ENCODE assay signal across 8 cellular contexts in genomic region chr15:40054746-40055575, GRCh38. TPM values are rescaled to one million over a fixed set of nuclear protein-coding genes. Genes with fewer than 3 reads are reported as not detected.
A peak's percentile ranks its signal among the peaks of the same experiment; 100 is the strongest.
DNase-seq lines count a peak whose midpoint lies in the region; ATAC-seq and TF ChIP-seq lines count a peak whose summit lies in the region.

No MANE protein-coding gene starts in this region.

- no peaks in the 10 kb centered on the region for H3K36me3 ChIP-seq in OCI-LY3 (replicated peaks; ENCODE audit: low read depth, low read length)

- H4K20me1 ChIP-seq in OCI-LY3 (ENCODE audit: insufficient read depth, low read length), result no peaks in the 10 kb centered on the region

- H3K27ac ChIP-seq in OCI-LY3 (ENCODE audit: low read length), result peak overlapping the region; percentile 66

- peak; percentile 75 for ATAC-seq in GM19035 (IDR thresholded peaks at IDR 0.05; ENCODE audit: unreplicated experiment)
- ATAC-seq in HG03139 (IDR thresholded peaks at IDR 0.05; ENCODE audit: unreplicated experiment), result peak; percentile 58
- ATAC-seq in GM18870 (IDR thresholded peaks at IDR 0.05; ENCODE audit: unreplicated experiment), result no peak

- peak overlapping the region; percentile 53 for H3K4me2 ChIP-seq in OCI-LY3 (ENCODE audit: low read length)

- TF ChIP-seq CTCF in OCI-LY3 (IDR thresholded peaks at IDR 0.05; ENCODE audit: low read depth, low read length), result no peak

- peak overlapping the region; percentile 67 for H3K9ac ChIP-seq in OCI-LY3 (ENCODE audit: low read length)

- DNase-seq in DMS53 treated with DMSO at 0.1 percent for 48 hours (lab: John Stamatoyannopoulos, UW; ENCODE audit: unreplicated experiment) (peak; percentile 66), ecto neural progenitor cell (ENCODE audit: low spot score) (peak; percentile 76), renal cortical epithelial cell (ENCODE audit: low read depth) (peak; percentile 64), NCI-H1694 (lab: John Stamatoyannopoulos, UW) (no peak)

- 0 out of 2 replicates have a peak, but pooled peaks cover 2% of the 10 kb centered on the region for H3K79me2 ChIP-seq in OCI-LY3 (ENCODE audit: low read length)

- no peaks in the 10 kb centered on the region for H3K9me3 ChIP-seq in OCI-LY3 (ENCODE audit: insufficient read depth, low read length)

- peaks cover 74% of the 10 kb centered on the region for H3K4me1 ChIP-seq in OCI-LY3 (ENCODE audit: low read length)

- no peak overlapping the region for H3K4me3 ChIP-seq in OCI-LY3 (ENCODE audit: low read length)

- H3K27me3 ChIP-seq in OCI-LY3 (ENCODE audit: low read depth, low read length), result no peaks in the 10 kb centered on the region

- no peak overlapping the region for H2AFZ ChIP-seq in OCI-LY3 (ENCODE audit: low read depth, low read length)

RNA-seq across cellular contexts. Expression of gene SRP14, which starts 16.0 kb away (rescaled TPM):
- 254 and 635 TPM in 2 replicates for total RNA-seq in renal cortical epithelial cell

RNA-seq across cellular contexts. Expression of gene BMF, which starts 53.7 kb away (rescaled TPM):
- total RNA-seq in renal cortical epithelial cell, result 10.8 and 27.2 TPM in 2 replicates
